ENCODE assay signal across 37 cellular contexts in the genomic region with DNA sequence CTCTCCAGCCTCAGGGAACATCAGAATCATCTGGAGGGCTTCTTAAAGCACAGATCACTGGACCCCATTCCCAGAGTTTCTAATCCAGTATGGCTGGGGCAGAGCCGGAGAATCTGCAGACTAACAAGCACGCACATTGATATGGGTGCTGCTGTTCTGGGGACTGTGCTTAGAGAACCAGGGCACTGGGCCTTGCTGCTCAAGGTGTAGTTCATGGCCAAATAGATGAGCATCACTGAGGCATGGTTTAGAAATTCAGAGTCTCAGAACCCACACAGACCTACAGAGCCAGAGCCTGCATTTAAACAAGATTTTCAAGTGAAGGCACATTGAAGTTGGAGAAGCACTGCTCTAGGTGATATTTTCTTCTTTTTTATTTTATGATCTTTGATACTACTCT.
"Had no signal": no experiment of that assay in that cellular context is flagged by ENCODE, and none has a peak within 500 bp of the region (broad histone marks: within the 10 kb centered on the region; RNA-seq: fewer than 3 reads in every experiment).

No MANE protein-coding gene starts in this region.

- H3K9me3 ChIP-seq: adrenal gland, body of pancreas, breast epithelium had no signal

- H3K4me3 Mint-ChIP-seq: activated B cell treated with CpG ODN at 0.5 μM for 24 hours; activated CD4-positive, alpha-beta memory T cell treated with anti-CD3 and anti-CD28 coated beads for 36 hours; activated CD4-positive, alpha-beta T cell treated with anti-CD3 and anti-CD28 coated beads, Interleukin-2, amount 10 ng/mL, durations not matched to agents 24 days and 14 days; activated CD8-positive, alpha-beta T cell treated with anti-CD3 and anti-CD28 coated beads for 36 hours; activated naive CD4-positive, alpha-beta T cell treated with anti-CD3 and anti-CD28 coated beads for 36 hours; activated naive CD8-positive, alpha-beta T cell treated with anti-CD3 and anti-CD28 coated beads for 36 hours; activated T-cell treated with anti-CD3 and anti-CD28 coated beads, Interleukin-2, amount 50 U/mL, for 4 hours; activated T-cell treated with anti-CD3 and anti-CD28 coated beads, Interleukin-2, amount 50 U/mL, for 72 hours; activated T-helper 1 cell treated with anti-CD3 and anti-CD28 coated beads, Interleukin-12 subunit alpha, Interleukin-12 subunit beta, Interleukin-2, Interleukin-4 antibody, amounts not matched to agents 30 ng/mL and 10 ng/mL and 1 ng/mL, durations not matched to agents 14 hours and 24 hours and 36 hours; activated T-helper 17 cell treated with anti-CD3 and anti-CD28 coated beads, Interleukin-2, amount 50 U/mL, for 72 hours; T-helper 1 cell treated with Interleukin-12 subunit alpha and Interleukin-12 subunit beta and Interleukin-4 antibody, amounts not matched to agents 30 μg/mL and 1 μg/mL, for 36 hours; T-helper 2 cell treated with Interferon-gamma antibody and Interleukin-4, amounts not matched to agents 5 μg/mL and 100 μg/mL, for 36 hours had no signal

- H3K4me1 ChIP-seq: adrenal gland, body of pancreas, breast epithelium had no signal

- ATAC-seq: activated CD8-positive, alpha-beta T cell treated with anti-CD3 and anti-CD28 coated beads for 36 hours; activated naive CD4-positive, alpha-beta T cell treated with anti-CD3 and anti-CD28 coated beads, Interleukin-2, amount 50 U/mL, for 72 hours; activated T-cell treated with anti-CD3 and anti-CD28 coated beads, Interleukin-2, amount 50 U/mL, for 4 hours; activated T-cell treated with anti-CD3 and anti-CD28 coated beads, Interleukin-2, amount 50 U/mL, for 72 hours; activated T-helper 17 cell treated with anti-CD3 and anti-CD28 coated beads, Interleukin-2, amount 50 U/mL, for 72 hours; body of pancreas had no signal

- H3K9me3 Mint-ChIP-seq: activated B cell treated with CpG ODN at 0.5 μM for 24 hours; activated CD4-positive, alpha-beta memory T cell treated with anti-CD3 and anti-CD28 coated beads for 36 hours; activated CD4-positive, alpha-beta T cell treated with anti-CD3 and anti-CD28 coated beads, Interleukin-2, amount 10 ng/mL, durations not matched to agents 24 days and 14 days; activated CD8-positive, alpha-beta T cell treated with anti-CD3 and anti-CD28 coated beads for 36 hours; activated naive CD4-positive, alpha-beta T cell treated with anti-CD3 and anti-CD28 coated beads for 36 hours; activated naive CD4-positive, alpha-beta T cell treated with anti-CD3 and anti-CD28 coated beads, Interleukin-2, amount 50 U/mL, for 72 hours; activated naive CD8-positive, alpha-beta T cell treated with anti-CD3 and anti-CD28 coated beads for 36 hours; activated T-cell treated with anti-CD3 and anti-CD28 coated beads, Interleukin-2, amount 50 U/mL, for 4 hours; activated T-cell treated with anti-CD3 and anti-CD28 coated beads, Interleukin-2, amount 50 U/mL, for 72 hours; activated T-helper 1 cell treated with anti-CD3 and anti-CD28 coated beads, Interleukin-12 subunit alpha, Interleukin-12 subunit beta, Interleukin-2, Interleukin-4 antibody, amounts not matched to agents 30 ng/mL and 10 ng/mL and 1 ng/mL, durations not matched to agents 14 hours and 24 hours and 36 hours; activated T-helper 17 cell treated with anti-CD3 and anti-CD28 coated beads, Interleukin-2, amount 50 U/mL, for 72 hours; T-helper 1 cell treated with Interleukin-12 subunit alpha and Interleukin-12 subunit beta and Interleukin-4 antibody, amounts not matched to agents 30 μg/mL and 1 μg/mL, for 36 hours; T-helper 2 cell treated with Interferon-gamma antibody and Interleukin-4, amounts not matched to agents 5 μg/mL and 100 μg/mL, for 36 hours had no signal

- H3K36me3 ChIP-seq: adrenal gland, brain microvascular endothelial cell, breast epithelium had no signal

- H3K27me3 Mint-ChIP-seq: activated B cell treated with CpG ODN at 0.5 μM for 24 hours; activated CD4-positive, alpha-beta memory T cell treated with anti-CD3 and anti-CD28 coated beads for 36 hours; activated CD4-positive, alpha-beta T cell treated with anti-CD3 and anti-CD28 coated beads, Interleukin-2, amount 10 ng/mL, durations not matched to agents 24 days and 14 days; activated CD8-positive, alpha-beta T cell treated with anti-CD3 and anti-CD28 coated beads for 36 hours; activated naive CD8-positive, alpha-beta T cell treated with anti-CD3 and anti-CD28 coated beads for 36 hours; activated T-helper 17 cell treated with anti-CD3 and anti-CD28 coated beads, Interleukin-2, amount 50 U/mL, for 72 hours had no signal

- H3K27me3 ChIP-seq: adrenal gland, body of pancreas, brain microvascular endothelial cell, breast epithelium had no signal

- H3K4me3 ChIP-seq: adrenal gland, body of pancreas, breast epithelium had no signal

- H3K36me3 Mint-ChIP-seq: activated CD4-positive, alpha-beta memory T cell treated with anti-CD3 and anti-CD28 coated beads for 36 hours; activated naive CD4-positive, alpha-beta T cell treated with anti-CD3 and anti-CD28 coated beads, Interleukin-2, amount 50 U/mL, for 72 hours; activated naive CD8-positive, alpha-beta T cell treated with anti-CD3 and anti-CD28 coated beads for 36 hours had no signal

- DNase-seq: activated B cell treated with CpG ODN at 0.5 μM for 24 hours; activated CD4-positive, alpha-beta memory T cell treated with anti-CD3 and anti-CD28 coated beads for 36 hours; activated CD4-positive, alpha-beta T cell treated with anti-CD3 and anti-CD28 coated beads for 4 hours; activated CD4-positive, alpha-beta T cell treated with anti-CD3 and anti-CD28 coated beads, Interleukin-2, amount 10 ng/mL, durations not matched to agents 24 days and 14 days; activated CD4-positive, alpha-beta T cell treated with anti-CD3 and anti-CD28 coated beads, Interleukin-2, amount 50 U/mL, for 1 hour; activated CD4-positive, alpha-beta T cell treated with anti-CD3 and anti-CD28 coated beads, Interleukin-2, amount 50 U/mL, for 4 hours; activated CD4-positive, CD25-positive, alpha-beta regulatory T cell treated with anti-CD3 and anti-CD28 coated beads, Interleukin-2, amount 50 U/mL, for 72 hours; activated CD8-positive, alpha-beta memory T cell treated with anti-CD3 and anti-CD28 coated beads, Interleukin-2, amount 50 U/mL, for 4 hours; activated CD8-positive, alpha-beta T cell treated with anti-CD3 and anti-CD28 coated beads for 36 hours; activated effector memory CD4-positive, alpha-beta T cell treated with anti-CD3 and anti-CD28 coated beads, Interleukin-2, amount 50 U/mL, for 16 hours; activated gamma-delta T cell treated with Interleukin-2 at 50 U/mL for 16 hours; activated naive CD4-positive, alpha-beta T cell; activated naive CD4-positive, alpha-beta T cell treated with anti-CD3 and anti-CD28 coated beads for 36 hours; activated naive CD4-positive, alpha-beta T cell treated with anti-CD3 and anti-CD28 coated beads, Interleukin-2, amount 50 U/mL, for 16 hours; activated naive CD8-positive, alpha-beta T cell treated with anti-CD3 and anti-CD28 coated beads for 36 hours; activated T-cell treated with anti-CD3 and anti-CD28 coated beads for 4 hours; activated T-cell treated with anti-CD3 and anti-CD28 coated beads, Interleukin-2, amount 50 U/mL, for 1 hour; activated T-cell treated with anti-CD3 and anti-CD28 coated beads, Interleukin-2, amount 50 U/mL, for 4 hours; activated T-cell treated with anti-CD3 and anti-CD28 coated beads, Interleukin-2, amount 50 U/mL, for 72 hours; adrenal gland; amniotic stem cell; aorta; body of pancreas; brain microvascular endothelial cell; central memory CD4-positive, alpha-beta T cell; T-helper 1 cell; T-helper 2 cell; T-helper 9 cell had no signal

- FAIRE-seq: astrocyte, TTC549 had no signal

- H3K4me1 Mint-ChIP-seq: activated B cell treated with CpG ODN at 0.5 μM for 24 hours; activated CD4-positive, alpha-beta T cell treated with anti-CD3 and anti-CD28 coated beads, Interleukin-2, amount 10 ng/mL, durations not matched to agents 24 days and 14 days; activated T-helper 17 cell treated with anti-CD3 and anti-CD28 coated beads, Interleukin-2, amount 50 U/mL, for 72 hours had no signal

- H3K27ac ChIP-seq: adrenal gland, body of pancreas, brain microvascular endothelial cell, breast epithelium, VCaP had no signal

- H3K27ac Mint-ChIP-seq: activated B cell treated with CpG ODN at 0.5 μM for 24 hours; activated CD4-positive, alpha-beta memory T cell treated with anti-CD3 and anti-CD28 coated beads for 36 hours; activated CD4-positive, alpha-beta T cell treated with anti-CD3 and anti-CD28 coated beads, Interleukin-2, amount 10 ng/mL, durations not matched to agents 24 days and 14 days; activated CD8-positive, alpha-beta T cell treated with anti-CD3 and anti-CD28 coated beads for 36 hours; activated naive CD4-positive, alpha-beta T cell treated with anti-CD3 and anti-CD28 coated beads for 36 hours; activated naive CD4-positive, alpha-beta T cell treated with anti-CD3 and anti-CD28 coated beads, Interleukin-2, amount 50 U/mL, for 72 hours; activated naive CD8-positive, alpha-beta T cell treated with anti-CD3 and anti-CD28 coated beads for 36 hours; activated T-cell treated with anti-CD3 and anti-CD28 coated beads, Interleukin-2, amount 50 U/mL, for 72 hours; activated T-helper 1 cell treated with anti-CD3 and anti-CD28 coated beads, Interleukin-12 subunit alpha, Interleukin-12 subunit beta, Interleukin-2, Interleukin-4 antibody, amounts not matched to agents 30 ng/mL and 10 ng/mL and 1 ng/mL, durations not matched to agents 14 hours and 24 hours and 36 hours; activated T-helper 17 cell treated with anti-CD3 and anti-CD28 coated beads, Interleukin-2, amount 50 U/mL, for 72 hours; T-helper 1 cell treated with Interleukin-12 subunit alpha and Interleukin-12 subunit beta and Interleukin-4 antibody, amounts not matched to agents 30 μg/mL and 1 μg/mL, for 36 hours; T-helper 2 cell treated with Interferon-gamma antibody and Interleukin-4, amounts not matched to agents 5 μg/mL and 100 μg/mL, for 36 hours had no signal
